Comparison of ENCODE assay signal across 18 cellular contexts in the genomic region with DNA sequence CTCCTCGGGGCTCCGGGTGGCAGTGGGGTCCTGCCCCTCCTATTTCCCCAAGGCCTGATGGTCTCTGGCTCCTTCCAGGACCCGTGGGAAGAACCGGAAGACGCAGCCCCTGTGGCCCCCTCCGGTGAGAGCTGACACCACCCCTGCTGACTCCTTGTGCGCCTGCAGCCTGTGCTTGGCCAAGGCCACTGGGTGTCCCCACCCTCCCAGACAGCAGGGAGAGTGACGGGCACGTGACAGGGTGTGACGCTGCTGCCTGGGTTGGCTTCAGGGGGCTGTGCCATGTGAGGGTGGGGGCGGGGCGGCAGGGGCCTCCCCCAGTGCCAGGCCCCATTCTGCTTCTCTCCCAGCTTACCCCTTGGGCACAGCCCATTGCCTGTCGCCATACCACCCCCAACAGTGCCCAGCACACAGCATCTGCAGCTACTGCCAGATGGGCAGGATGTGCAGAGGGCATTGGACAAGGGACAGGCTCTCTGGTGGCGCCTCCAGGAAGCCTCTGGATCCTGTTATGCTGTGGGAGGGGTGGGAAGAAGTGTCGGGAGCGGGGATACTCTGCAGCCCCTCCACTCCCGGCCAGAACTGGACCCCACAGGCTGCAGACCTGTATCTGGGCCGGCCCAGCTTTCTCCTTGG. TPM values are rescaled to one million over a fixed set of nuclear protein-coding genes. Genes with fewer than 3 reads are reported as not detected.
A peak's percentile ranks its signal among the peaks of the same experiment; 100 is the strongest.
DNase-seq lines count a peak whose midpoint lies in the region; ATAC-seq and TF ChIP-seq lines count a peak whose summit lies in the region.
"Had no signal": no experiment of that assay in that cellular context is flagged by ENCODE, and none has a peak within 500 bp of the region (broad histone marks: within the 10 kb centered on the region; RNA-seq: fewer than 3 reads in every experiment).

No MANE protein-coding gene starts in this region.

- no peak overlapping the region for H3K4ac ChIP-seq in mesenchymal stem cell (ENCODE audit: low read depth in 1 of 2, low read length in 2 of 2)

- H3K27ac ChIP-seq in RWPE2 (ENCODE audit: poor library complexity, severe bottlenecking) (no peak overlapping the region), mesenchymal stem cell (ENCODE audit: low read length, poor library complexity, severe bottlenecking) (no peak overlapping the region), breast epithelium (no peak overlapping the region)

- H3K4me1 ChIP-seq in RWPE2 (ENCODE audit: insufficient read depth, poor library complexity, severe bottlenecking) (no peaks in the 10 kb centered on the region), mesenchymal stem cell (ENCODE audit: control insufficient read depth, insufficient read depth, low read depth, low read length) (peaks cover 55% of the 10 kb centered on the region), breast epithelium (no peaks in the 10 kb centered on the region)

- no peak overlapping the region for H2BK120ac ChIP-seq in mesenchymal stem cell (ENCODE audit: low read depth, low read length)

- peak overlapping the region in 1 of 2 experiments; percentile 37 for H2BK12ac ChIP-seq in mesenchymal stem cell (ENCODE audit: low read length in 2 of 2)

- no peak overlapping the region for H3K14ac ChIP-seq in mesenchymal stem cell (ENCODE audit: low read length in 2 of 2)

- no peak overlapping the region for H3K4me3 ChIP-seq in RWPE2 (ENCODE audit: severe bottlenecking)
- H3K4me3 ChIP-seq in mesenchymal stem cell (ENCODE audit: insufficient read depth in 1 of 2, low read depth in 1 of 2, low read length in 2 of 2), result no peak overlapping the region
- no peak overlapping the region for H3K4me3 ChIP-seq in breast epithelium

- no peak overlapping the region for H4K8ac ChIP-seq in mesenchymal stem cell (ENCODE audit: low read length)

- no peaks in the 10 kb centered on the region for H3K9me3 ChIP-seq in RWPE2 (ENCODE audit: severe bottlenecking)
- H3K9me3 ChIP-seq in mesenchymal stem cell (ENCODE audit: control insufficient read depth, low read length), result no peaks in the 10 kb centered on the region
- H3K9me3 ChIP-seq in breast epithelium, result no peaks in the 10 kb centered on the region

- no peak for TF ChIP-seq POLR2A in breast epithelium (IDR thresholded peaks at IDR 0.05)

- H2AFZ ChIP-seq in mesenchymal stem cell (ENCODE audit: low read depth, low read length), result no peak overlapping the region

- WGBS in mesenchymal stem cell, result 72% methylated on average over 14 of the region's 18 CpGs

- no peak overlapping the region for H3K4me2 ChIP-seq in mesenchymal stem cell (ENCODE audit: low read length, poor library complexity, severe bottlenecking)

- no peak overlapping the region for H3K9ac ChIP-seq in mesenchymal stem cell (ENCODE audit: low read length)

- H3K79me1 ChIP-seq in mesenchymal stem cell (replicated peaks; ENCODE audit: low read length, poor library complexity, severe bottlenecking), result no peaks in the 10 kb centered on the region

- intact Hi-C loops in breast epithelium (cut with DNase I; ENCODE audit: low total_unique reads), result no loop called here

- peaks cover 10% of the 10 kb centered on the region for H3K27me3 ChIP-seq in RWPE2 (ENCODE audit: insufficient read depth, poor library complexity, severe bottlenecking)
- peaks cover 0 to 21% of the 10 kb centered on the region in 2 experiments for H3K27me3 ChIP-seq in mesenchymal stem cell (ENCODE audit: control insufficient read depth in 1 of 2, insufficient read depth in 1 of 2, low read length in 2 of 2)
- peaks cover 0 to 55% of the 10 kb centered on the region in 2 donors for H3K27me3 ChIP-seq in breast epithelium

- H4K91ac ChIP-seq in mesenchymal stem cell (ENCODE audit: low read length), result no peak overlapping the region

- H3K18ac ChIP-seq in mesenchymal stem cell (ENCODE audit: low read depth in 1 of 2, low read length in 2 of 2), result peak overlapping the region in 1 of 2 experiments; percentile 46

- no peak overlapping the region for H2BK5ac ChIP-seq in mesenchymal stem cell (ENCODE audit: low read depth, low read length, poor library complexity, severe bottlenecking)

- no peak overlapping the region for H3K23ac ChIP-seq in mesenchymal stem cell (ENCODE audit: low read length in 2 of 2)

- DNase-seq in Ammon's horn (ENCODE audit: low spot score), result peak; percentile 48
- DNase-seq in RWPE2 (ENCODE audit: low spot score), result no peak
- DNase-seq in mesenchymal stem cell, result no peak
- no peak for DNase-seq in breast epithelium (ENCODE audit: low spot score in 2 of 2)
- DNase-seq in GM03348 (ENCODE audit: low spot score), result no peak
- DNase-seq: activated naive CD4-positive, alpha-beta T cell treated with anti-CD3 and anti-CD28 coated beads for 36 hours; GF-D8; NCI-H446 treated with DMSO at 0.1 percent for 48 hours; stimulated activated CD4-positive, alpha-beta T cell treated with anti-CD3 and anti-CD28 coated beads, Interleukin-2, amount 100 ng/mL, for 24 hours had no signal

- H3K36me3 ChIP-seq in RWPE2 (ENCODE audit: low read depth) (no peaks in the 10 kb centered on the region), mesenchymal stem cell (ENCODE audit: control insufficient read depth in 1 of 2, insufficient read depth in 2 of 2, low read depth in 1 of 2, low read length in 2 of 2) (peaks cover 0 to 26% of the 10 kb centered on the region in 2 experiments), breast epithelium (no peaks in the 10 kb centered on the region)

- TF ChIP-seq CTCF in GM12874 (IDR thresholded peaks at IDR 0.05; ENCODE audit: insufficient read depth, low read depth, low read length), result 0 out of 2 replicates have a peak, but pooled peaks have one; percentile 21
- TF ChIP-seq CTCF in RWPE2 (IDR thresholded peaks at IDR 0.05; ENCODE audit: poor library complexity, severe bottlenecking), result peak; percentile 31
- no peak for TF ChIP-seq CTCF in breast epithelium (IDR thresholded peaks at IDR 0.05)

- H2BK15ac ChIP-seq in mesenchymal stem cell (ENCODE audit: low read depth, poor library complexity, severe bottlenecking), result peak overlapping the region; percentile 73

- H2AK5ac ChIP-seq in mesenchymal stem cell (ENCODE audit: low read length, severe bottlenecking), result no peak overlapping the region

- no peak for ATAC-seq in RWPE2 (ENCODE audit: low read depth)
- no peak for ATAC-seq in HG03196 (IDR thresholded peaks at IDR 0.05; ENCODE audit: unreplicated experiment)
- ATAC-seq in HG03280 (IDR thresholded peaks at IDR 0.05; ENCODE audit: unreplicated experiment), result no peak

RNA-seq across cellular contexts. Expression of gene BIRC7, which starts 2.9 kb away (rescaled TPM):
- polyA plus RNA-seq in mesenchymal stem cell (2013, experiment 1 of 2), result 1.6 TPM
- 1.5 TPM for polyA plus RNA-seq in mesenchymal stem cell (2013, experiment 2 of 2)
- 1 to 10 TPM in 1 of 3 donors, under 1 TPM in 1, not detected in 1; 0.32 to 1.2 TPM for total RNA-seq in breast epithelium
- total RNA-seq: activated CD8-positive, alpha-beta memory T cell treated with anti-CD3 and anti-CD28 coated beads for 36 hours; activated naive CD4-positive, alpha-beta T cell treated with anti-CD3 and anti-CD28 coated beads for 36 hours; myocyte had no signal
- polyA plus RNA-seq: CD14-positive monocyte, keratinocyte had no signal

RNA-seq across cellular contexts. Expression of gene NKAIN4, which starts 15.7 kb away (rescaled TPM):
- 0.10 TPM for polyA plus RNA-seq in mesenchymal stem cell (2013, experiment 1 of 2)
- polyA plus RNA-seq in mesenchymal stem cell (2013, experiment 2 of 2), result not detected
- not detected for total RNA-seq in breast epithelium
- total RNA-seq: activated CD8-positive, alpha-beta memory T cell treated with anti-CD3 and anti-CD28 coated beads for 36 hours; activated naive CD4-positive, alpha-beta T cell treated with anti-CD3 and anti-CD28 coated beads for 36 hours; cardiac septum; myocyte had no signal
- polyA plus RNA-seq: CD14-positive monocyte, keratinocyte had no signal

RNA-seq across cellular contexts. Expression of gene YTHDF1, which starts 22.7 kb away (rescaled TPM):
- 32.3 TPM for polyA plus RNA-seq in mesenchymal stem cell (2013, experiment 1 of 2)
- 32.4 TPM for polyA plus RNA-seq in mesenchymal stem cell (2013, experiment 2 of 2)
- total RNA-seq in breast epithelium, result 10 to 100 TPM; 23.0 to 32.8 (median 28.2) TPM

RNA-seq across cellular contexts. Expression of gene ARFGAP1, which starts 34.0 kb away (rescaled TPM):
- 62.8 TPM for polyA plus RNA-seq in mesenchymal stem cell (2013, experiment 1 of 2)
- polyA plus RNA-seq in mesenchymal stem cell (2013, experiment 2 of 2), result 60.5 TPM
- 10 to 100 TPM; 24.3 to 44.6 (median 38.2) TPM for total RNA-seq in breast epithelium

RNA-seq across cellular contexts. Expression of gene COL20A1, which starts 54.4 kb away (rescaled TPM):
- not detected for polyA plus RNA-seq in mesenchymal stem cell (2013, experiment 1 of 2)
- polyA plus RNA-seq in mesenchymal stem cell (2013, experiment 2 of 2), result not detected
- not detected for total RNA-seq in breast epithelium
- total RNA-seq: activated CD8-positive, alpha-beta memory T cell treated with anti-CD3 and anti-CD28 coated beads for 36 hours; glomerular endothelial cell had no signal
- polyA plus RNA-seq: CD14-positive monocyte, keratinocyte had no signal

Comparison
In these comparisons a context has a peak if more than half of its experiments do, and no peak if none do; other contexts are left out.
1. CTCF ChIP-seq: peak in GM12874 (single experiment) and RWPE2 (single experiment); none in breast epithelium (0 of 3).